9 cellular contexts compared by ENCODE assay signal in the genomic region with DNA sequence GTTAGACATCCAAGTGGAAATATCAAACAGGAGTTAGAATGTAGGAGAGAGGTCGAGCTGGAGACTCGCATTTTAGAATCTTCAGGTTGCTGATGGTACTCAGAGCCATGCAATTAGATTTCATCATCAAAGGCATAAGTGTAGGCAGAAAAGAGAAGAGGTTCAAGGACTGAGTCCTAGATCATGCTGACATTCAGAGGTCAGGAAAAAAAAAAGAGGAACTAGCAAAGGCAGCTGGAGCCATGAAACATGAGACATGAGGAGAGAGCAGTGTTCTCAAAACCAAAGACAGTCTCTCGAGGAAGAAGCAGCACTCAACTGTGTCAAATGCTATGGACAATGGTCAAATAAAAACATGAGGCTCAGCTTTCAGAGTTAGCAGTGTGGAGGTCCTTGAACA. TPM values are rescaled to one million over a fixed set of nuclear protein-coding genes. Genes with fewer than 3 reads are reported as not detected.
DNase-seq lines count a peak whose midpoint lies in the region; ATAC-seq and FAIRE-seq lines count a peak whose summit lies in the region.
"Had no signal": no experiment of that assay in that cellular context is flagged by ENCODE, and none has a peak within 500 bp of the region (broad histone marks: within the 10 kb centered on the region; RNA-seq: fewer than 3 reads in every experiment).

No MANE protein-coding gene starts in this region.

- ATAC-seq in GM18873 (IDR thresholded peaks at IDR 0.05; ENCODE audit: low FRiP score, unreplicated experiment), result peak; percentile 37
- peak; percentile 73 for ATAC-seq in HG02678 (IDR thresholded peaks at IDR 0.05; ENCODE audit: unreplicated experiment)
- ATAC-seq in HG03457 (IDR thresholded peaks at IDR 0.05; ENCODE audit: unreplicated experiment), result no peak

- DNase-seq in NCI-H187 (lab: John Stamatoyannopoulos, UW) (peak; percentile 78 to 88), myocyte (ENCODE audit: low read depth) (peak; percentile 46), cerebellar nuclear complex (lab: John Stamatoyannopoulos, UW) (no peak), middle frontal gyrus (ENCODE audit: extremely low spot score, low spot score) (no peak), urothelium cell line (ENCODE audit: low spot score) (no peak)

- no peak for FAIRE-seq in urothelium cell line (lab: Jason Lieb, UNC)
- FAIRE-seq: frontal cortex had no signal

RNA-seq across cellular contexts. Expression of a gene that starts 12.4 kb away (rescaled TPM):
- total RNA-seq in myocyte, result 49.3 and 54.6 TPM in 2 replicates
- polyA plus RNA-seq in myocyte (2012), result 11.4 TPM

Comparison
In these comparisons a context has a peak if more than half of its experiments do, and no peak if none do; other contexts are left out.
1. DNase-seq: peak in NCI-H187 (2 of 2) and myocyte (single experiment); none in cerebellar nuclear complex (0 of 2), middle frontal gyrus (single experiment) and urothelium cell line (single experiment).